ENCODE assay signal across 10 cellular contexts in the genomic region with DNA sequence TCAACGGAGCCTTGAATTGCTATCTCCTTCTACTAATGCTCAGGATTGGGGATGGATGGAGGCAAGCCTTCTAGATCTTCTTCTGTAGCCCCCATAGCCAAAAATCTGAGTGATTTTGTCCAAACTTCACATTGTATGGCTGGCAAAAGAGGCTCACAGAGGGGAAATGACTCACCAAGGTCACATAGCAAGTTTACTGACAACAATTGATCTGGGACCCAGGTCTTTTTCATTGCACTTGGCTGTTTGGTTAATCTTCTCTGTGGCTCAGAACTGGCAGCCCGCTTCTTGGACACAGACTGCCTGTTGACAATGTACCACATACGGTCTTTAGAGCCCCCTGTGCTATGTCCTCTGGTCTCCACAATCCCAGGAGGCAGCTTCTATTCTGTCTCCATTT.
A peak's percentile ranks its signal among the peaks of the same experiment; 100 is the strongest.
DNase-seq lines count a peak whose midpoint lies in the region; ATAC-seq and TF ChIP-seq lines count a peak whose summit lies in the region.
"Had no signal": no experiment of that assay in that cellular context is flagged by ENCODE, and none has a peak within 500 bp of the region (broad histone marks: within the 10 kb centered on the region; RNA-seq: fewer than 3 reads in every experiment).

No MANE protein-coding gene starts in this region.

- H2AFZ ChIP-seq in ACC112 (ENCODE audit: low read length, unreplicated experiment), result peak overlapping the region; percentile 93

- H3K27me3 ChIP-seq in ACC112 (ENCODE audit: insufficient read depth, low read length) (peaks cover 5% of the 10 kb centered on the region), HUES6 (ENCODE audit: control insufficient read depth, insufficient read depth, low read length) (no peaks in the 10 kb centered on the region), brain microvascular endothelial cell (replicated peaks) (no peaks in the 10 kb centered on the region), iPS-20b (ENCODE audit: insufficient read depth, low read length) (no peaks in the 10 kb centered on the region)
- H3K27me3 ChIP-seq: vagina had no signal

- in situ Hi-C loops in brain microvascular endothelial cell (cut with HindIII; ENCODE audit: low pct_ligation_motif_present, low sequenced_read_pairs), result no loop called here

- peak; percentile 12 for DNase-seq in brain microvascular endothelial cell
- no peak for DNase-seq in NCI-H69 (lab: John Stamatoyannopoulos, UW)
- no peak for DNase-seq in midbrain (lab: John Stamatoyannopoulos, UW)
- DNase-seq in caudate nucleus (lab: John Stamatoyannopoulos, UW), result no peak

- H3K27ac ChIP-seq in ACC112 (ENCODE audit: low read depth, low read length) (peak overlapping the region; percentile 16; the same call in 1 of the 2 replicates), HUES6 (ENCODE audit: low read depth, low read length) (no peak overlapping the region), brain microvascular endothelial cell (no peak overlapping the region), iPS-20b (ENCODE audit: low read length) (peak overlapping the region; percentile 72), caudate nucleus (ENCODE audit: low read depth, low read length) (no peak overlapping the region)
- H3K27ac ChIP-seq: RWPE1, vagina had no signal

- H3K79me2 ChIP-seq in ACC112 (ENCODE audit: control insufficient read depth, insufficient read depth, low read length, unreplicated experiment), result no peaks in the 10 kb centered on the region

- ATAC-seq in HG03159 (IDR thresholded peaks at IDR 0.05; ENCODE audit: unreplicated experiment), result no peak

- H3K4me3 ChIP-seq in ACC112 (ENCODE audit: low read depth, low read length), result peak overlapping the region; percentile 24; the same call in 1 of the 2 replicates
- no peak overlapping the region for H3K4me3 ChIP-seq in HUES6 (ENCODE audit: low read depth, low read length)
- no peak overlapping the region for H3K4me3 ChIP-seq in brain microvascular endothelial cell (ENCODE audit: low read depth, low read length)
- no peak overlapping the region for H3K4me3 ChIP-seq in iPS-20b (ENCODE audit: low read length)
- H3K4me3 ChIP-seq: vagina had no signal

- H3K9me3 ChIP-seq in HUES6 (ENCODE audit: control insufficient read depth, insufficient read depth, low read depth, low read length) (no peaks in the 10 kb centered on the region), iPS-20b (ENCODE audit: insufficient read depth, low read depth, low read length) (no peaks in the 10 kb centered on the region)
- H3K9me3 ChIP-seq: vagina had no signal

- H3K36me3 ChIP-seq in ACC112 (ENCODE audit: insufficient read depth, low read length) (no peaks in the 10 kb centered on the region), HUES6 (ENCODE audit: control insufficient read depth, insufficient read depth, low read length) (no peaks in the 10 kb centered on the region), brain microvascular endothelial cell (replicated peaks) (no peaks in the 10 kb centered on the region), iPS-20b (ENCODE audit: insufficient read depth, low read depth, low read length) (no peaks in the 10 kb centered on the region)
- H3K36me3 ChIP-seq: vagina had no signal

- H3K9ac ChIP-seq in HUES6 (ENCODE audit: low read length) (peak overlapping the region; percentile 14), iPS-20b (ENCODE audit: low read depth, low read length) (peak overlapping the region; percentile 23; the same call in 1 of the 2 replicates)

- H3K4me1 ChIP-seq in ACC112 (ENCODE audit: control insufficient read depth, insufficient read depth, low read length, unreplicated experiment) (peaks cover 21% of the 10 kb centered on the region), HUES6 (ENCODE audit: control insufficient read depth, insufficient read depth, low read length) (peaks cover 13% of the 10 kb centered on the region), iPS-20b (ENCODE audit: insufficient read depth, low read length) (peaks cover 5% of the 10 kb centered on the region)
- H3K4me1 ChIP-seq: vagina had no signal

- TF ChIP-seq CTCF in brain microvascular endothelial cell (IDR thresholded peaks at IDR 0.05; ENCODE audit: low read depth, low read length, missing control alignments), result no peak

Comparison
In these comparisons a context has a peak if more than half of its experiments do, and no peak if none do; other contexts are left out.
1. H3K27ac ChIP-seq: peak in ACC112 (single experiment) and iPS-20b (single experiment); none in HUES6 (single experiment), brain microvascular endothelial cell (single experiment) and caudate nucleus (single experiment).